Comparison of ENCODE assay signal across 8 cellular contexts in the genomic region with DNA sequence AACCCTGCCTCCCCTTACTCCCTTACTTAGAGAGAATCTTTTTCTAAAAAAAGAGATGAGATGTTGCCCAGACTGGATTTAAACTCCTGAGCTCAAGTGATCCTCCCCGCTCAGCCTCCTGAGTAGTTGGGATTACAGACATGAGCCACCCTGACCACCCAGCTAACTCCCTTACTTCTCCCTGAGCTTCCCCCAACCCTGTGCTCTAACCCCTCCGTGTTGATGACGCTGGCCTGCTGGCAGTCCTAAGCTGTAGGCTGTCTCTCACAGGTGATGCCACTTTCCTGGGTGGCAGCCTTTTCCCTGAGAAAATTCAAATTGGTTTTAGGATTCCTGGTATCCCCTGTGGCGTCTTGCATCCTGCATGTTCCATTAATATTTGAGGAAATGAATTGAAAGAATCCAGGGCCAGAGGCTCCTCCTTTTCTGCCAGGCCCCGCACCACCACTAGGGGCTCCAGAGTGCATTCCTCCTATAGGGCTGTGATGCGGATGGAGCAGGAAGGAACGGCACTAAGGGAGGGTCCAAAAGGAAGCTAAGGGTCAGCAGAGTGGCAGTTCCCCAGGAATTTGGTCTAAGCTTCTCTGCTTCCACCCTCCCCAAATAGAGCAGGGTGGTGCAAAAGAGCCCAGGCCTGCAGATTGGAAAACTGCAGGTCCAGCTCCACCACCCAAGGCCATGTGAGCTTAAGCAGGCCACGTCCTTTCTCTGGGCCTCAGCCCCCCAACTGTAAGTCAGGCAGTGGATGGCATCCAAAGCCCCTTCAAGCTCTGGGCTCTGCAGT.
DNase-seq lines count a peak whose midpoint lies in the region; ATAC-seq and TF ChIP-seq lines count a peak whose summit lies in the region.

No MANE protein-coding gene starts in this region.

- H3K4me3 ChIP-seq in AG10803 (ENCODE audit: low read length) (no peak overlapping the region), endodermal cell (ENCODE audit: low read length) (no peak overlapping the region)

- no peak overlapping the region for H3K4me3 Mint-ChIP-seq in endodermal cell

- H3K9me3 Mint-ChIP-seq in endodermal cell: no peaks in the 10 kb centered on the region

- WGBS in endodermal cell (ENCODE audit: insufficient coverage in 1 of 2, insufficient read length in 1 of 2), 2 experiments: 62 to 84% methylated on average over 5 to 8 of the region's 8 CpGs

- no peaks in the 10 kb centered on the region for H3K27me3 Mint-ChIP-seq in endodermal cell (ENCODE audit: insufficient read depth)

- H3K27ac ChIP-seq in endodermal cell (ENCODE audit: low read depth, low read length): no peak overlapping the region

- H3K9me3 ChIP-seq in endodermal cell (ENCODE audit: control insufficient read depth, low read length): no peaks in the 10 kb centered on the region

- no peaks in the 10 kb centered on the region for H3K27me3 ChIP-seq in endodermal cell (ENCODE audit: control insufficient read depth, insufficient read depth, low read length, poor library complexity, severe bottlenecking)

- H3K36me3 Mint-ChIP-seq in endodermal cell (ENCODE audit: low read depth): no peaks in the 10 kb centered on the region

- peaks cover 6% of the 10 kb centered on the region for H3K4me1 Mint-ChIP-seq in endodermal cell

- DNase-seq in AG10803 (ENCODE audit: low read depth): peak; percentile 42
- peak; percentile 74 for DNase-seq in GM20000 (ENCODE audit: low spot score)
- peak; percentile 53 to 64 for DNase-seq in NOMO-1 (lab: John Stamatoyannopoulos, UW; ENCODE audit: unreplicated experiment in 2 of 2)
- peak; percentile 33 to 40 for DNase-seq in activated CD8-positive, alpha-beta memory T cell treated with anti-CD3 and anti-CD28 coated beads for 4 hours (ENCODE audit: low read depth in 2 of 2)
- DNase-seq in endodermal cell: peak; percentile 93
- peak; percentile 72 for DNase-seq in midbrain (lab: John Stamatoyannopoulos, UW)
- DNase-seq in stimulated activated CD8-positive, alpha-beta memory T cell treated with anti-CD3 and anti-CD28 coated beads, Interleukin-4, amount 100 ng/mL, for 4 hours (ENCODE audit: low read depth in 2 of 2, low spot score in 1 of 2): peak; percentile 34 to 48

- no peaks in the 10 kb centered on the region for H3K4me1 ChIP-seq in endodermal cell (ENCODE audit: control insufficient read depth, insufficient read depth, low read length)

- TF ChIP-seq CTCF in AG10803 (conservative IDR thresholded peaks at IDR 0.05; ENCODE audit: low read length) (peak; percentile 90), GM20000 (IDR thresholded peaks at IDR 0.05; ENCODE audit: extremely low read depth, missing control alignments) (peak; percentile 82), endodermal cell (conservative IDR thresholded peaks at IDR 0.05) (peak; percentile 94)

- no peak overlapping the region for H3K9ac ChIP-seq in endodermal cell (ENCODE audit: extremely low read depth, low read length, poor library complexity, severe bottlenecking)

- no peak overlapping the region for H3K27ac Mint-ChIP-seq in endodermal cell

- no peak for ATAC-seq in GM19467 (IDR thresholded peaks at IDR 0.05; ENCODE audit: unreplicated experiment)

- H3K36me3 ChIP-seq in endodermal cell (ENCODE audit: control insufficient read depth, insufficient read depth, low read length): no peaks in the 10 kb centered on the region

Comparison
In these comparisons a context has a peak if more than half of its experiments do, and no peak if none do; other contexts are left out.
1. DNase-seq: peak in every context shown above with its lines; median percentile 93 in endodermal cell; 74 in GM20000; 72 in midbrain; 58 in NOMO-1; 42 in AG10803; 41 in stimulated activated CD8-positive, alpha-beta memory T cell treated with anti-CD3 and anti-CD28 coated beads, Interleukin-4, amount 100 ng/mL, for 4 hours; 36 in activated CD8-positive, alpha-beta memory T cell treated with anti-CD3 and anti-CD28 coated beads for 4 hours.